In genomic region chr3:15812183-15812582, GRCh38 we compare ENCODE assay signal across 8 cellular contexts. TPM values are rescaled to one million over a fixed set of nuclear protein-coding genes. Genes with fewer than 3 reads are reported as not detected.
DNase-seq lines count a peak whose midpoint lies in the region; ATAC-seq, FAIRE-seq and TF ChIP-seq lines count a peak whose summit lies in the region.

No MANE protein-coding gene starts in this region.

- no peak overlapping the region for H3K27ac Mint-ChIP-seq in MCF 10A (ENCODE audit: low read depth, unreplicated experiment)

- H3K36me3 Mint-ChIP-seq in MCF 10A (ENCODE audit: insufficient read depth, unreplicated experiment), result no peaks in the 10 kb centered on the region

- DNase-seq in MCF 10A (ENCODE audit: unreplicated experiment), result peak; percentile 38
- DNase-seq in breast epithelium (ENCODE audit: low spot score in 2 of 2), result no peak
- DNase-seq in RCC 7860 (ENCODE audit: low spot score), result peak; percentile 29
- DNase-seq in globus pallidus (ENCODE audit: low spot score), result peak; percentile 46
- no peak for DNase-seq in upper lobe of right lung
- no peak for DNase-seq in NCI-H748 (lab: John Stamatoyannopoulos, UW; ENCODE audit: unreplicated experiment)
- no peak for DNase-seq in stimulated activated naive CD4-positive, alpha-beta T cell treated with Interleukin-2 at 50 U/mL for 16 hours (lab: John Stamatoyannopoulos, UW)

- no peak for TF ChIP-seq POLR2A in breast epithelium (IDR thresholded peaks at IDR 0.05)

- H3K27me3 ChIP-seq in breast epithelium (no peaks in the 10 kb centered on the region), upper lobe of right lung (no peaks in the 10 kb centered on the region)

- FAIRE-seq in RCC 7860 (lab: Jason Lieb, UNC), result peak; percentile 35

- H3K27me3 Mint-ChIP-seq in MCF 10A (ENCODE audit: insufficient read depth, unreplicated experiment), result no peaks in the 10 kb centered on the region

- H3K27ac ChIP-seq in breast epithelium (no peak overlapping the region), upper lobe of right lung (no peak overlapping the region)

- H3K4me1 Mint-ChIP-seq in MCF 10A (ENCODE audit: insufficient read depth, unreplicated experiment), result peaks cover 19% of the 10 kb centered on the region

- POLR2A ChIA-PET in MCF 10A (lab: Yijun Ruan, JAX), result interaction anchor here (0.9 to 1.8 kb wide), 5 partner anchors 10 to 185 kb away, joined by 3 to 5 read pairs (median 5); partner anchors contain the start of gene ANKRD28

- no peaks in the 10 kb centered on the region for H3K9me3 ChIP-seq in breast epithelium
- H3K9me3 ChIP-seq in upper lobe of right lung, result no peaks in the 10 kb centered on the region

- no TSS peak for BruUV-seq in MCF 10A (replicated peaks; lab: Mats Ljungman, UMichigan)

- H3K4me1 ChIP-seq in breast epithelium, result no peaks in the 10 kb centered on the region
- peaks cover 6% of the 10 kb centered on the region for H3K4me1 ChIP-seq in upper lobe of right lung

- H3K4me3 ChIP-seq in breast epithelium (no peak overlapping the region), upper lobe of right lung (no peak overlapping the region)

- H3K4me3 Mint-ChIP-seq in MCF 10A (ENCODE audit: unreplicated experiment), result no peak overlapping the region

- no peaks in the 10 kb centered on the region for H3K9me3 Mint-ChIP-seq in MCF 10A (ENCODE audit: unreplicated experiment)

- H3K36me3 ChIP-seq in breast epithelium, result no peaks in the 10 kb centered on the region
- H3K36me3 ChIP-seq in upper lobe of right lung, result no peaks in the 10 kb centered on the region

- TF ChIP-seq CTCF in MCF 10A (IDR thresholded peaks at IDR 0.05; ENCODE audit: unreplicated experiment) (peak; percentile 43), breast epithelium (IDR thresholded peaks at IDR 0.05) (peak in 1 of 3 donors; percentile 52), upper lobe of right lung (IDR thresholded peaks at IDR 0.05) (peak; percentile 60)

- CTCF ChIA-PET in MCF 10A (lab: Yijun Ruan, JAX), result interaction anchor here (0.5 to 4.2 kb wide), 30 partner anchors 11 to 670 kb away, joined by 3 to 35 read pairs (median 4); no protein-coding TSS in a partner anchor

- intact Hi-C loops in MCF 10A (cut with micrococcal nuclease), result loop anchor here (1.0 to 10.0 kb wide), 4 partner anchors 165 to 607 kb away; partner anchors contain the start of genes CAPN7, EAF1 and METTL6
- intact Hi-C loops in breast epithelium (cut with DNase I; ENCODE audit: low total_unique reads), result no loop called here
- intact Hi-C loops in upper lobe of right lung (cut with DNase I), result loop anchor here (10.0 kb wide), 1 partner anchor 187 kb away; no protein-coding TSS in a partner anchor

- ATAC-seq in upper lobe of right lung, result peak; percentile 39
- no peak for ATAC-seq in HG03439 (IDR thresholded peaks at IDR 0.05; ENCODE audit: unreplicated experiment)

RNA-seq across cellular contexts. Expression of gene ANKRD28, which starts 14.4 kb away (rescaled TPM):
- total RNA-seq in MCF 10A (2022), result 71.7 and 79.0 TPM in 2 replicates
- total RNA-seq in breast epithelium, result 10 to 100 TPM; 80.8 to 99.2 (median 89.8) TPM
- 50.3 TPM for total RNA-seq in upper lobe of right lung

Comparison
In these comparisons a context has a peak if more than half of its experiments do, and no peak if none do; other contexts are left out.
1. DNase-seq: peak in MCF 10A (single experiment), RCC 7860 (single experiment) and globus pallidus (single experiment); none in breast epithelium (0 of 2), upper lobe of right lung (single experiment), NCI-H748 (single experiment) and stimulated activated naive CD4-positive, alpha-beta T cell treated with Interleukin-2 at 50 U/mL for 16 hours (single experiment).